14 cellular contexts compared by ENCODE assay signal in genomic region chr2:218732052-218732760, GRCh38. TPM values are rescaled to one million over a fixed set of nuclear protein-coding genes. Genes with fewer than 3 reads are reported as not detected.
DNase-seq lines count a peak whose midpoint lies in the region; ATAC-seq, FAIRE-seq and TF ChIP-seq lines count a peak whose summit lies in the region.
"Had no signal": no experiment of that assay in that cellular context is flagged by ENCODE, and none has a peak within 500 bp of the region (broad histone marks: within the 10 kb centered on the region; RNA-seq: fewer than 3 reads in every experiment).

No MANE protein-coding gene starts in this region.

- H3K27me3 Mint-ChIP-seq in HFFc6 (ENCODE audit: insufficient read depth): peaks cover 2% of the 10 kb centered on the region; the same call in 1 of the 2 replicates
- H3K27me3 Mint-ChIP-seq: activated CD4-positive, alpha-beta memory T cell treated with anti-CD3 and anti-CD28 coated beads for 36 hours; activated naive CD8-positive, alpha-beta T cell; CD4-positive, CD25-positive, alpha-beta regulatory T cell had no signal

- H3K36me3 ChIP-seq in GM12878 (ENCODE audit: control insufficient read depth in 2 of 2, insufficient read depth in 2 of 2, low read length in 1 of 2): peaks cover 2 to 5% of the 10 kb centered on the region in 2 experiments; a peak in 2 of 4 replicates

- H3K9me3 ChIP-seq in GM12878 (replicated peaks; ENCODE audit: control insufficient read depth, insufficient read depth, low read length): no peaks in the 10 kb centered on the region; the same call in 1 of the 3 replicates

- no peak for TF ChIP-seq RAD21 in GM12878 (IDR thresholded peaks at IDR 0.05; ENCODE audit: insufficient read depth, low read depth, low read length)

- no peak overlapping the region for H3K9ac ChIP-seq in GM12878 (ENCODE audit: control insufficient read depth, insufficient read depth, low read length)

- TF ChIP-seq CTCF in HFFc6 (IDR thresholded peaks at IDR 0.05): no peak
- no peak for TF ChIP-seq CTCF in GM12878 (IDR thresholded peaks at IDR 0.05 in 2 of 3, conservative IDR thresholded peaks at IDR 0.05 in 1 of 3; ENCODE audit: control insufficient read depth in 2 of 3, extremely low read depth in 1 of 3, insufficient read depth in 1 of 3, low read depth in 3 of 3, low read length in 3 of 3)

- no peak for FAIRE-seq in GM12878 (lab: Jason Lieb, UNC)

- H3K4me2 ChIP-seq in GM12878 (ENCODE audit: control insufficient read depth, insufficient read depth): no peak overlapping the region

- no peak for DNase-seq in HFFc6
- DNase-seq in GM12878 (ENCODE audit: low read depth, low spot score): no peak
- DNase-seq in left colon: no peak
- no peak for DNase-seq in stimulated activated effector memory CD8-positive, alpha-beta T cell treated with anti-CD3 and anti-CD28 coated beads, Interleukin-12 subunit alpha, Interleukin-12 subunit beta, amount 100 ng/mL, for 72 hours (ENCODE audit: low spot score in 2 of 2)
- no peak for DNase-seq in middle frontal gyrus (ENCODE audit: extremely low spot score, low spot score)
- no peak for DNase-seq in NCI-H1694 treated with DMSO at 0.1 percent for 48 hours (lab: John Stamatoyannopoulos, UW)
- no peak for DNase-seq in G401 (ENCODE audit: low spot score)
- DNase-seq: activated CD4-positive, alpha-beta memory T cell treated with anti-CD3 and anti-CD28 coated beads for 36 hours; CD4-positive, CD25-positive, alpha-beta regulatory T cell; NCI-H526 treated with DMSO at 0.1 percent for 48 hours; stimulated activated naive CD4-positive, alpha-beta T cell treated with Interleukin-2 at 50 U/mL for 16 hours had no signal

- H4K20me1 ChIP-seq in GM12878 (ENCODE audit: control insufficient read depth, insufficient read depth): no peaks in the 10 kb centered on the region

- peaks cover 6% of the 10 kb centered on the region for H3K9me3 Mint-ChIP-seq in HFFc6
- H3K9me3 Mint-ChIP-seq in stimulated activated effector memory CD8-positive, alpha-beta T cell treated with anti-CD3 and anti-CD28 coated beads, Interleukin-12 subunit alpha, Interleukin-12 subunit beta, amount 100 ng/mL, for 72 hours: peaks cover 3% of the 10 kb centered on the region

- POLR2A ChIA-PET in GM12878 (lab: Charles Lee): interaction anchor here (0.6 to 3.4 kb wide), 4 partner anchors 9 to 1319 kb away, joined by 3 to 10 read pairs (median 3); no protein-coding TSS in a partner anchor

- BruUV-seq in GM12878 (replicated peaks; lab: Mats Ljungman, UMichigan): no TSS peak

- SMC1A ChIA-PET in GM12878 (lab: Charles Lee; ENCODE audit: uncharacterized antibody, unreplicated experiment): interaction anchor here (0.6 to 1.5 kb wide), 4 partner anchors 9 to 108 kb away, joined by 3 to 7 read pairs (median 4); no protein-coding TSS in a partner anchor

- TF ChIP-seq EP300 in GM12878 (IDR thresholded peaks at IDR 0.05; ENCODE audit: borderline replicate concordance in 1 of 2, control insufficient read depth in 1 of 2, low read depth in 2 of 2, low read length in 2 of 2): no peak

- no peak overlapping the region for H2AFZ ChIP-seq in GM12878 (ENCODE audit: control insufficient read depth, low read depth, low read length)

- H3K27me3 ChIP-seq in GM12878 (replicated peaks in 1 of 2; ENCODE audit: control insufficient read depth in 2 of 2, insufficient read depth in 2 of 2, low read length in 1 of 2): no peaks in the 10 kb centered on the region

- H3K79me2 ChIP-seq in GM12878 (ENCODE audit: control insufficient read depth, insufficient read depth, low read length): peaks cover 15% of the 10 kb centered on the region

- WGBS in GM12878 (ENCODE audit: insufficient coverage, insufficient replicate concordance, low lambda C conversion rate, missing lambda C conversion rate): 99% methylated on average over 5 of the region's 5 CpGs

- ATAC-seq in GM12878 (no peak), left colon (peak; percentile 79), GM21447 (IDR thresholded peaks at IDR 0.05; ENCODE audit: unreplicated experiment) (no peak)
- ATAC-seq in stimulated activated effector memory CD8-positive, alpha-beta T cell treated with anti-CD3 and anti-CD28 coated beads, Interleukin-12 subunit alpha, Interleukin-12 subunit beta, amount 100 ng/mL, for 72 hours: no peak

- peak overlapping the region; percentile 82 for H3K4me3 Mint-ChIP-seq in HFFc6
- H3K4me3 Mint-ChIP-seq in stimulated activated effector memory CD8-positive, alpha-beta T cell treated with anti-CD3 and anti-CD28 coated beads, Interleukin-12 subunit alpha, Interleukin-12 subunit beta, amount 100 ng/mL, for 72 hours: no peak overlapping the region
- H3K4me3 Mint-ChIP-seq: activated CD4-positive, alpha-beta memory T cell treated with anti-CD3 and anti-CD28 coated beads for 36 hours; activated naive CD8-positive, alpha-beta T cell; CD4-positive, CD25-positive, alpha-beta regulatory T cell; nephron had no signal

- H3K27ac ChIP-seq in GM12878 (ENCODE audit: control insufficient read depth, insufficient read depth): peak overlapping the region; percentile 72; the same call in 1 of the 2 replicates

- RAD21 ChIA-PET in GM12878 (lab: Charles Lee; ENCODE audit: unreplicated experiment): no interaction called here

- in situ Hi-C loops in GM12878 (cut with MboI): no loop called here
- in situ Hi-C loops in G401 (cut with HindIII; ENCODE audit: low sequenced_read_pairs): no loop called here

- no peak for TF ChIP-seq POLR2A in GM12878 (IDR thresholded peaks at IDR 0.05; ENCODE audit: low read depth, low read length)

- CTCF ChIA-PET in GM12878 (lab: Yijun Ruan, JAX): interaction anchor here (0.6 to 1.9 kb wide), 5 partner anchors 9 to 116 kb away, joined by 3 to 5 read pairs (median 3); no protein-coding TSS in a partner anchor

- peaks cover 16% of the 10 kb centered on the region for H3K36me3 Mint-ChIP-seq in HFFc6 (ENCODE audit: low read depth)
- H3K36me3 Mint-ChIP-seq in stimulated activated effector memory CD8-positive, alpha-beta T cell treated with anti-CD3 and anti-CD28 coated beads, Interleukin-12 subunit alpha, Interleukin-12 subunit beta, amount 100 ng/mL, for 72 hours: peaks cover 34% of the 10 kb centered on the region

- H3K4me3 ChIP-seq in GM12878: no peak overlapping the region

- peak overlapping the region; percentile 97 for H3K27ac Mint-ChIP-seq in HFFc6
- H3K27ac Mint-ChIP-seq in stimulated activated effector memory CD8-positive, alpha-beta T cell treated with anti-CD3 and anti-CD28 coated beads, Interleukin-12 subunit alpha, Interleukin-12 subunit beta, amount 100 ng/mL, for 72 hours: peak overlapping the region; percentile 26
- H3K27ac Mint-ChIP-seq: activated naive CD8-positive, alpha-beta T cell had no signal

- peaks cover 12% of the 10 kb centered on the region for H3K4me1 ChIP-seq in GM12878 (ENCODE audit: control insufficient read depth, insufficient read depth, low read length)

- H3K4me1 Mint-ChIP-seq in HFFc6 (ENCODE audit: low read depth): peaks cover 47% of the 10 kb centered on the region
- H3K4me1 Mint-ChIP-seq in stimulated activated effector memory CD8-positive, alpha-beta T cell treated with anti-CD3 and anti-CD28 coated beads, Interleukin-12 subunit alpha, Interleukin-12 subunit beta, amount 100 ng/mL, for 72 hours: peaks cover 26% of the 10 kb centered on the region

- intact Hi-C loops in GM12878 (cut with micrococcal nuclease; ENCODE audit: unreplicated experiment): no loop called here
- intact Hi-C loops in left colon (cut with DNase I, micrococcal nuclease): no loop called here

RNA-seq across cellular contexts. Expression of gene TTLL4, which starts 21.6 kb away (rescaled TPM):
- 10 to 100 TPM; 16.1 to 19.6 (median 17.0) TPM for total RNA-seq in HFFc6 (2021; fragmentation: NEBNext Ultra II Directional; extraction: Animal tissue kit (Norgen Biotek cat#: 25700))
- total RNA-seq in GM12878 (2013; cell fraction: nucleolus; rRNA removed): 98.7 and 112 TPM in 2 replicates
- 22.3 and 31.7 TPM in 2 replicates for total RNA-seq in GM12878 (2014; rRNA removed)
- 20.4 and 20.7 TPM in 2 replicates for total RNA-seq in GM12878 (2014; rRNA removed; fragmentation: Illumina TruSeq; extraction: Trizol)
- total RNA-seq in GM12878 (2021): 49.1 and 51.7 TPM in 2 replicates
- polyA plus RNA-seq in GM12878 (2011; ENCODE audit: low read depth): 16.7 TPM
- polyA plus RNA-seq in GM12878 (2011; rRNA removed): 35.9 and 50.8 TPM in 2 replicates
- 47.3 and 57.9 TPM in 2 replicates for polyA plus RNA-seq in GM12878 (2011; cell fraction: cytosol; rRNA removed)
- 174 and 209 TPM in 2 replicates for polyA plus RNA-seq in GM12878 (2011; cell fraction: nucleus; rRNA removed)
- 13.6 and 19.5 TPM in 2 replicates for polyA plus RNA-seq in GM12878 (2012)
- 62.7 and 63.1 TPM in 2 replicates for polyA plus RNA-seq in GM12878 (2014; fragmentation: Illumina TruSeq; extraction: Trizol)
- polyA plus RNA-seq in GM12878 (2014; fragmentation: Nextera tagmentation; extraction: Ambion mirVana): 10 to 100 TPM; 16.6 to 18.7 TPM
- 34.1 and 35.7 TPM in 2 replicates for polyA plus RNA-seq in GM12878 (2014; rRNA removed)
- 10 to 100 TPM; 27.5 to 38.0 TPM for polyA plus RNA-seq in GM12878 (2016; fragmentation: Nextera tagmentation; extraction: Ambion mirVana)
- 80.0 and 87.2 TPM in 2 replicates for polyA minus RNA-seq in GM12878 (2011; rRNA and poly(A)+ RNA removed)
- 17.5 and 19.5 TPM in 2 replicates for polyA minus RNA-seq in GM12878 (2011; cell fraction: cytosol; rRNA and poly(A)+ RNA removed)
- polyA minus RNA-seq in GM12878 (2011; cell fraction: nucleus; rRNA and poly(A)+ RNA removed): 64.6 and 98.3 TPM in 2 replicates
- 10 to 100 TPM; 17.6 to 25.4 TPM for total RNA-seq in left colon
- total RNA-seq in G401 (2014; rRNA removed; shearing (Covaris generic)): 6.3 and 9.7 TPM in 2 replicates

RNA-seq across cellular contexts. Expression of gene CYP27A1, which starts 49.7 kb away (rescaled TPM):
- total RNA-seq in HFFc6 (2021; fragmentation: NEBNext Ultra II Directional; extraction: Animal tissue kit (Norgen Biotek cat#: 25700)): under 1 TPM in 4 of 6 experiments, not detected in 2; 0.18 to 0.26 (median 0.21) TPM
- total RNA-seq in GM12878 (2013; cell fraction: nucleolus; rRNA removed): 0.27 and 0.79 TPM in 2 replicates
- total RNA-seq in GM12878 (2014; rRNA removed) (0.28 and 0.60 TPM in 2 replicates), GM12878 (2014; rRNA removed; fragmentation: Illumina TruSeq; extraction: Trizol) (not detected in 2 replicates), GM12878 (2021) (0.61 and 0.72 TPM in 2 replicates), left colon (10 to 100 TPM; 28.1 to 52.7 TPM)
- not detected for polyA plus RNA-seq in GM12878 (2011; ENCODE audit: low read depth)
- polyA plus RNA-seq in GM12878 (2011; rRNA removed) (0.11 and 0.19 TPM in 2 replicates), GM12878 (2014; fragmentation: Illumina TruSeq; extraction: Trizol) (0.22 TPM in 1 of 2 replicates, not detected in the other), GM12878 (2014; fragmentation: Nextera tagmentation; extraction: Ambion mirVana) (under 1 TPM in 1 of 2 experiments, not detected in 1; 0.13 TPM), GM12878 (2014; rRNA removed) (0.10 and 0.35 TPM in 2 replicates), GM12878 (2016; fragmentation: Nextera tagmentation; extraction: Ambion mirVana) (under 1 TPM; 0.12 to 0.14 TPM)
- polyA plus RNA-seq in GM12878 (2011; cell fraction: cytosol; rRNA removed): 0.32 and 0.34 TPM in 2 replicates
- polyA plus RNA-seq in GM12878 (2011; cell fraction: nucleus; rRNA removed): 0.16 and 0.28 TPM in 2 replicates
- polyA plus RNA-seq in GM12878 (2012): 0.27 and 0.43 TPM in 2 replicates
- 0.21 TPM in 1 of 2 replicates, not detected in the other for polyA minus RNA-seq in GM12878 (2011; rRNA and poly(A)+ RNA removed)
- polyA minus RNA-seq in GM12878 (2011; cell fraction: cytosol; rRNA and poly(A)+ RNA removed): not detected in 2 replicates
- not detected in 2 replicates for polyA minus RNA-seq in GM12878 (2011; cell fraction: nucleus; rRNA and poly(A)+ RNA removed)
- not detected in 2 replicates for total RNA-seq in G401 (2014; rRNA removed; shearing (Covaris generic))
- total RNA-seq: CD4-positive, CD25-positive, alpha-beta regulatory T cell had no signal

Comparison
In these comparisons a context has a peak if more than half of its experiments do, and no peak if none do; other contexts are left out.
1. RNA of gene CYP27A1, which starts 49.7 kb away (total RNA-seq): 28.1 to 52.7 TPM in left colon; 0.27 to 0.79 TPM in GM12878, 0.18 to 0.26 TPM in HFFc6 and not detected in G401; every median in the first group is over 10 times any median in the second.